ENCODE assay signal across 1 cellular context in the genomic region with DNA sequence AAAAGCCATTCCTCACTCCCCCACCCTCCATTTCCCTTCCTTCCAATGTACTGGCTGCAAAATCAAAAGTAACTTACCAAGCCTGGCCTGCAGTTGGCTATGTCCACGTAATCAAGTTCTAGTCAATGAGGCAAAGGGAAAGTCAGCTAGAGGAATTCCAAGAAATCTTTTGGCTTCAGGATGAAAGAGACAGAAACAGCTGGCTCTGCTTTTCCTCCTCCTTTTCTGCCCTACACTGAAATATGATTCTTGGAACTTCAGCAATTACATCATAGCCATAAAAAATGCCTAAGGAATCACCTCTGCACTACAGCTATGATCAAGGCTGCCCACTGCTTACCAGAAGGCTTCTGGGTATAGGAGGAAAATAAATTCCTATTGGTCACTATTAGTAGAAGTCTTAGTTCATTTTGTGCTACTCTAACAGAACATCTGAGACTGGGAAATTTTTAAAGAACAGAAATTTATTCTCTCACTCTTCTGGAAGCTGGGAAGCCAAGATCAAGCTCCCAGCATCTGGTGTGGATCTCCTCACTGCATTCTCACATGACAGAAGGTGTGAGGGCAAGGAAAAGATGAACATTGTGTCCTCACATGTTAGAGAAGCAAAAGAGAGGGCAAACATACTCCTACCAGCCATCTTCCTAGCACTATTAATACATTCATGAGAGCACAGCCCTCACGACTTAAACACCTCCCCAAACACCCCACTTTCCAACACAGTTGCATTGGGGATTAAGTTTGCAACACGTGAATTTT.
TF ChIP-seq lines count a peak whose summit lies in the region.

No MANE protein-coding gene starts in this region.

TF ChIP-seq in IMR-90, 13 proteins besides CTCF, POLR2A, EP300 and RAD21:
- TF ChIP-seq CEBPB (IDR thresholded peaks at IDR 0.05; ENCODE audit: low read depth, low read length) (peak; percentile 51), RCOR1 (IDR thresholded peaks at IDR 0.05; ENCODE audit: insufficient replicate concordance, low read length) (no peak), MAFK (IDR thresholded peaks at IDR 0.05; ENCODE audit: low read depth, low read length) (peak; percentile 59; the same call in 1 of the 2 replicates)
